ENCODE assay signal across 2 cellular contexts in the genomic region with DNA sequence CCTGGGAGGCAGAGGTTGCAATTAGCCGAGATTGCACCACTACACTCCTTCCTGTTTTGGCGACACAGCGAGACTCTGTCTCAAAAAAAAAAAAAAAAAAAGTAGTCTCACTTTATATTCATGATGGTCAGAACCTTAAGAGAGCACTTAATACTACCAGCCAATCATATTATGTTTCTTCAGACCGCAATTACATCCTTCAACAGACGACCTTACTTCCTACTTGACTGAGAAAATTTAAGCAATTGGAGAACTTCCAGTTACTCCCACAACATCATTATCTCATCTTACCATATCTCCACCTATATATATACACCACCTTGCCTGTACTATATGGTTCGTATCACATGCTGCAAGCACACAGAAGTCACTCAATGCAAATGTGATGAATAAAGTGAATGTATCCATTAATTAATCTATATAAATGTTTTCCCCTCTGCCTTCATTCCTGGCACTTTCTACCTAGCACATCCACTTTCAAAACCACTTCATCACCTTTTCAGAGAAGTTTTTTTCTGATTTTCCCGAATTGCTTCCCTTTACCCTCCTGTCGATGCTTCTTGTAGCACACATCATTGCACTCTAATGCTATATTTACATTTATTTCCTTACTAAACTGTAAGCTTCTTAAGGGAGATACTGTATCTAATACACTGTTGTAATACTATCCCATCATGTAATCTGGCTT.
TF ChIP-seq lines count a peak whose summit lies in the region.

No MANE protein-coding gene starts in this region.

TF ChIP-seq in A549, 52 proteins besides CTCF, POLR2A, EP300 and RAD21:
- no peak for TF ChIP-seq MAX (IDR thresholded peaks at IDR 0.05)
- no peak for TF ChIP-seq BHLHE40 (IDR thresholded peaks at IDR 0.05; ENCODE audit: low read depth, low read length)
- TF ChIP-seq RCOR1 (IDR thresholded peaks at IDR 0.05; ENCODE audit: low read depth, low read length) = no peak

TF ChIP-seq in GM23338, 12 proteins besides CTCF, POLR2A, EP300 and RAD21:
- TF ChIP-seq STAT1 (IDR thresholded peaks at IDR 0.05; ENCODE audit: unreplicated experiment) (no peak), ZNF114 (CRISPR knock-in tag; IDR thresholded peaks at IDR 0.05) (no peak), CREB1 (CRISPR knock-in tag; IDR thresholded peaks at IDR 0.05; ENCODE audit: low read depth) (no peak), ETS1 (IDR thresholded peaks at IDR 0.05) (no peak), EZH2phosphoT487 (IDR thresholded peaks at IDR 0.05; ENCODE audit: unreplicated experiment) (no peak), NANOG (IDR thresholded peaks at IDR 0.05; ENCODE audit: borderline replicate concordance) (no peak), EZH2 (IDR thresholded peaks at IDR 0.05; ENCODE audit: low read depth, unreplicated experiment) (no peak), JUNB (IDR thresholded peaks at IDR 0.05; ENCODE audit: unreplicated experiment) (no peak), ZNF331 (CRISPR knock-in tag; IDR thresholded peaks at IDR 0.05; ENCODE audit: low read depth) (no peak), POLR2AphosphoS5 (IDR thresholded peaks at IDR 0.05; ENCODE audit: low read depth) (no peak)
- TF ChIP-seq, protein P1, sequence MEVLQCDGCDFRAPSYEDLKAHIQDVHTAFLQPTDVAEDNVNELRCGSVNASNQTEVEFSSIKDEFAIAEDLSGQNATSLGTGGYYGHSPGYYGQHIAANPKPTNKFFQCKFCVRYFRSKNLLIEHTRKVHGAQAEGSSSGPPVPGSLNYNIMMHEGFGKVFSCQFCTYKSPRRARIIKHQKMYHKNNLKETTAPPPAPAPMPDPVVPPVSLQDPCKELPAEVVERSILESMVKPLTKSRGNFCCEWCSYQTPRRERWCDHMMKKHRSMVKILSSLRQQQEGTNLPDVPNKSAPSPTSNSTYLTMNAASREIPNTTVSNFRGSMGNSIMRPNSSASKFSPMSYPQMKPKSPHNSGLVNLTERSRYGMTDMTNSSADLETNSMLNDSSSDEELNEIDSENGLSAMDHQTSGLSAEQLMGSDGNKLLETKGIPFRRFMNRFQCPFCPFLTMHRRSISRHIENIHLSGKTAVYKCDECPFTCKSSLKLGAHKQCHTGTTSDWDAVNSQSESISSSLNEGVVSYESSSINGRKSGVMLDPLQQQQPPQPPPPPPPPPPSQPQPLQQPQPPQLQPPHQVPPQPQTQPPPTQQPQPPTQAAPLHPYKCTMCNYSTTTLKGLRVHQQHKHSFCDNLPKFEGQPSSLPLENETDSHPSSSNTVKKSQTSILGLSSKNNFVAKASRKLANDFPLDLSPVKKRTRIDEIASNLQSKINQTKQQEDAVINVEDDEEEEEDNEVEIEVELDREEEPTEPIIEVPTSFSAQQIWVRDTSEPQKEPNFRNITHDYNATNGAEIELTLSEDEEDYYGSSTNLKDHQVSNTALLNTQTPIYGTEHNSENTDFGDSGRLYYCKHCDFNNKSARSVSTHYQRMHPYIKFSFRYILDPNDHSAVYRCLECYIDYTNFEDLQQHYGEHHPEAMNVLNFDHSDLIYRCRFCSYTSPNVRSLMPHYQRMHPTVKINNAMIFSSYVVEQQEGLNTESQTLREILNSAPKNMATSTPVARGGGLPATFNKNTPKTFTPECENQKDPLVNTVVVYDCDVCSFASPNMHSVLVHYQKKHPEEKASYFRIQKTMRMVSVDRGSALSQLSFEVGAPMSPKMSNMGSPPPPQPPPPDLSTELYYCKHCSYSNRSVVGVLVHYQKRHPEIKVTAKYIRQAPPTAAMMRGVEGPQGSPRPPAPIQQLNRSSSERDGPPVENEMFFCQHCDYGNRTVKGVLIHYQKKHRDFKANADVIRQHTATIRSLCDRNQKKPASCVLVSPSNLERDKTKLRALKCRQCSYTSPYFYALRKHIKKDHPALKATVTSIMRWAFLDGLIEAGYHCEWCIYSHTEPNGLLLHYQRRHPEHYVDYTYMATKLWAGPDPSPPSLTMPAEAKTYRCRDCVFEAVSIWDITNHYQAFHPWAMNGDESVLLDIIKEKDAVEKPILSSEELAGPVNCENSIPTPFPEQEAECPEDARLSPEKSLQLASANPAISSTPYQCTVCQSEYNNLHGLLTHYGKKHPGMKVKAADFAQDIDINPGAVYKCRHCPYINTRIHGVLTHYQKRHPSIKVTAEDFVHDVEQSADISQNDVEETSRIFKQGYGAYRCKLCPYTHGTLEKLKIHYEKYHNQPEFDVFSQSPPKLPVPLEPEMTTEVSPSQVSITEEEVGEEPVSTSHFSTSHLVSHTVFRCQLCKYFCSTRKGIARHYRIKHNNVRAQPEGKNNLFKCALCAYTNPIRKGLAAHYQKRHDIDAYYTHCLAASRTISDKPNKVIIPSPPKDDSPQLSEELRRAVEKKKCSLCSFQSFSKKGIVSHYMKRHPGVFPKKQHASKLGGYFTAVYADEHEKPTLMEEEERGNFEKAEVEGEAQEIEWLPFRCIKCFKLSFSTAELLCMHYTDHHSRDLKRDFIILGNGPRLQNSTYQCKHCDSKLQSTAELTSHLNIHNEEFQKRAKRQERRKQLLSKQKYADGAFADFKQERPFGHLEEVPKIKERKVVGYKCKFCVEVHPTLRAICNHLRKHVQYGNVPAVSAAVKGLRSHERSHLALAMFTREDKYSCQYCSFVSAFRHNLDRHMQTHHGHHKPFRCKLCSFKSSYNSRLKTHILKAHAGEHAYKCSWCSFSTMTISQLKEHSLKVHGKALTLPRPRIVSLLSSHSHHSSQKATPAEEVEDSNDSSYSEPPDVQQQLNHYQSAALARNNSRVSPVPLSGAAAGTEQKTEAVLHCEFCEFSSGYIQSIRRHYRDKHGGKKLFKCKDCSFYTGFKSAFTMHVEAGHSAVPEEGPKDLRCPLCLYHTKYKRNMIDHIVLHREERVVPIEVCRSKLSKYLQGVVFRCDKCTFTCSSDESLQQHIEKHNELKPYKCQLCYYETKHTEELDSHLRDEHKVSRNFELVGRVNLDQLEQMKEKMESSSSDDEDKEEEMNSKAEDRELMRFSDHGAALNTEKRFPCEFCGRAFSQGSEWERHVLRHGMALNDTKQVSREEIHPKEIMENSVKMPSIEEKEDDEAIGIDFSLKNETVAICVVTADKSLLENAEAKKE (CRISPR knock-in tag; IDR thresholded peaks at IDR 0.05) = no peak
- TF ChIP-seq, protein P2, sequence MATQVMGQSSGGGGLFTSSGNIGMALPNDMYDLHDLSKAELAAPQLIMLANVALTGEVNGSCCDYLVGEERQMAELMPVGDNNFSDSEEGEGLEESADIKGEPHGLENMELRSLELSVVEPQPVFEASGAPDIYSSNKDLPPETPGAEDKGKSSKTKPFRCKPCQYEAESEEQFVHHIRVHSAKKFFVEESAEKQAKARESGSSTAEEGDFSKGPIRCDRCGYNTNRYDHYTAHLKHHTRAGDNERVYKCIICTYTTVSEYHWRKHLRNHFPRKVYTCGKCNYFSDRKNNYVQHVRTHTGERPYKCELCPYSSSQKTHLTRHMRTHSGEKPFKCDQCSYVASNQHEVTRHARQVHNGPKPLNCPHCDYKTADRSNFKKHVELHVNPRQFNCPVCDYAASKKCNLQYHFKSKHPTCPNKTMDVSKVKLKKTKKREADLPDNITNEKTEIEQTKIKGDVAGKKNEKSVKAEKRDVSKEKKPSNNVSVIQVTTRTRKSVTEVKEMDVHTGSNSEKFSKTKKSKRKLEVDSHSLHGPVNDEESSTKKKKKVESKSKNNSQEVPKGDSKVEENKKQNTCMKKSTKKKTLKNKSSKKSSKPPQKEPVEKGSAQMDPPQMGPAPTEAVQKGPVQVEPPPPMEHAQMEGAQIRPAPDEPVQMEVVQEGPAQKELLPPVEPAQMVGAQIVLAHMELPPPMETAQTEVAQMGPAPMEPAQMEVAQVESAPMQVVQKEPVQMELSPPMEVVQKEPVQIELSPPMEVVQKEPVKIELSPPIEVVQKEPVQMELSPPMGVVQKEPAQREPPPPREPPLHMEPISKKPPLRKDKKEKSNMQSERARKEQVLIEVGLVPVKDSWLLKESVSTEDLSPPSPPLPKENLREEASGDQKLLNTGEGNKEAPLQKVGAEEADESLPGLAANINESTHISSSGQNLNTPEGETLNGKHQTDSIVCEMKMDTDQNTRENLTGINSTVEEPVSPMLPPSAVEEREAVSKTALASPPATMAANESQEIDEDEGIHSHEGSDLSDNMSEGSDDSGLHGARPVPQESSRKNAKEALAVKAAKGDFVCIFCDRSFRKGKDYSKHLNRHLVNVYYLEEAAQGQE (IDR thresholded peaks at IDR 0.05; ENCODE audit: unreplicated experiment) = no peak
